Comparison of ENCODE assay signal across 22 cellular contexts in the genomic region with DNA sequence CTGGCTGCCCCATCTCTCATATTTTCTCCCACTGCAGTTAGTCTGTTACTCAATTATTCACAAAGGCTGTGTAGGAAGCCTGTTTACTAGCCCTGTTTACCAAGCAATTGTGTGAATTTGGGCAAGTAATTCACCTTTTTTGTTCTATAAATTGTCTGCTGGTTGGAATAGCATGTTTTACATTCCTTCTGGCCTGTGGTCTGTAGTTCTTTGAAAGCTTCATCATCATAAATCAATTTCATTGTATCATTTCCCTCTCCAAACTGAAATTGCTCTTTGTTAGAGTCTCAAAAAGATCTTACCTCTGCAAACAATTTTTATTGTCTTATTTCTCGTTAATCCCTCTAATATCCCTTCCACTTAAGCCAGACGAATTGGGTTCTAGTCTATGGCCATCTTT.
DNase-seq lines count a peak whose midpoint lies in the region; TF ChIP-seq lines count a peak whose summit lies in the region.
"Had no signal": no experiment of that assay in that cellular context is flagged by ENCODE, and none has a peak within 500 bp of the region (broad histone marks: within the 10 kb centered on the region; RNA-seq: fewer than 3 reads in every experiment).

No MANE protein-coding gene starts in this region.

- peak; percentile 22 for DNase-seq in SHP77 treated with DMSO at 0.1 percent for 48 hours (lab: John Stamatoyannopoulos, UW)
- DNase-seq in SHP77 (lab: John Stamatoyannopoulos, UW), result no peak
- peak; percentile 74 for DNase-seq in NCI-H2029 treated with DMSO at 0.1 percent for 48 hours (lab: John Stamatoyannopoulos, UW)
- peak; percentile 21 for DNase-seq in amniotic epithelial cell (ENCODE audit: low read depth)
- DNase-seq in renal cortical epithelial cell (ENCODE audit: low read depth), result peak; percentile 70
- DNase-seq in cortex of kidney (lab: John Stamatoyannopoulos, UW), result no peak
- no peak for DNase-seq in D341Med (ENCODE audit: low spot score)
- no peak for DNase-seq in nephron progenitor cell
- DNase-seq: activated CD4-positive, CD25-positive, alpha-beta regulatory T cell; activated CD8-positive, alpha-beta T cell treated with anti-CD3 and anti-CD28 coated beads for 36 hours; activated T-cell treated with anti-CD3 and anti-CD28 coated beads, Interleukin-2, amount 50 U/mL, for 48 hours; CD4-positive, CD25-positive, alpha-beta regulatory T cell; dermis blood vessel endothelial cell; DMS79; gastrocnemius medialis; left lung; NCI-H226; nucleus accumbens; Right ventricle myocardium superior; stimulated activated naive B cell treated with anti-CD40 and anti-IgM and Interleukin-4, amounts not matched to agents 10 μg/mL and 1 μg/mL and 100 μg/mL, for 72 hours; T-helper 2 cell had no signal

- H3K9me3 Mint-ChIP-seq in nephron progenitor cell, result no peaks in the 10 kb centered on the region

- peaks cover 6% of the 10 kb centered on the region for H3K4me1 Mint-ChIP-seq in nephron progenitor cell
- H3K4me1 Mint-ChIP-seq: activated naive CD4-positive, alpha-beta T cell treated with anti-CD3 and anti-CD28 coated beads, Interleukin-2, amount 50 U/mL, for 24 hours; CD4-positive, CD25-positive, alpha-beta regulatory T cell; stimulated activated naive B cell treated with anti-CD40 and anti-IgM and Interleukin-4, amounts not matched to agents 10 μg/mL and 1 μg/mL and 100 μg/mL, for 72 hours had no signal

- TF ChIP-seq CTCF in nephron progenitor cell (IDR thresholded peaks at IDR 0.05), result no peak

- H3K27me3 Mint-ChIP-seq in nephron progenitor cell (ENCODE audit: low read depth, poor library complexity), result no peaks in the 10 kb centered on the region
- H3K27me3 Mint-ChIP-seq: activated CD8-positive, alpha-beta T cell treated with anti-CD3 and anti-CD28 coated beads for 36 hours; activated naive CD4-positive, alpha-beta T cell treated with anti-CD3 and anti-CD28 coated beads, Interleukin-2, amount 50 U/mL, for 24 hours; CD4-positive, CD25-positive, alpha-beta regulatory T cell; stimulated activated naive B cell treated with anti-CD40 and anti-IgM and Interleukin-4, amounts not matched to agents 10 μg/mL and 1 μg/mL and 100 μg/mL, for 72 hours had no signal

- H3K36me3 Mint-ChIP-seq in nephron progenitor cell (ENCODE audit: low read depth), result no peaks in the 10 kb centered on the region
- H3K36me3 Mint-ChIP-seq: activated naive CD4-positive, alpha-beta T cell treated with anti-CD3 and anti-CD28 coated beads, Interleukin-2, amount 50 U/mL, for 24 hours; CD4-positive, CD25-positive, alpha-beta regulatory T cell; stimulated activated naive B cell treated with anti-CD40 and anti-IgM and Interleukin-4, amounts not matched to agents 10 μg/mL and 1 μg/mL and 100 μg/mL, for 72 hours had no signal

- no peak overlapping the region for H3K27ac Mint-ChIP-seq in nephron progenitor cell
- H3K27ac Mint-ChIP-seq: activated CD8-positive, alpha-beta T cell treated with anti-CD3 and anti-CD28 coated beads for 36 hours; activated naive CD4-positive, alpha-beta T cell treated with anti-CD3 and anti-CD28 coated beads, Interleukin-2, amount 50 U/mL, for 24 hours; CD4-positive, CD25-positive, alpha-beta regulatory T cell; stimulated activated naive B cell treated with anti-CD40 and anti-IgM and Interleukin-4, amounts not matched to agents 10 μg/mL and 1 μg/mL and 100 μg/mL, for 72 hours had no signal

- no peak overlapping the region for H3K4me3 Mint-ChIP-seq in nephron progenitor cell
- H3K4me3 Mint-ChIP-seq: activated CD8-positive, alpha-beta T cell treated with anti-CD3 and anti-CD28 coated beads for 36 hours; activated naive CD4-positive, alpha-beta T cell treated with anti-CD3 and anti-CD28 coated beads, Interleukin-2, amount 50 U/mL, for 24 hours; CD4-positive, CD25-positive, alpha-beta regulatory T cell; stimulated activated naive B cell treated with anti-CD40 and anti-IgM and Interleukin-4, amounts not matched to agents 10 μg/mL and 1 μg/mL and 100 μg/mL, for 72 hours had no signal

Comparison
In these comparisons a context has a peak if more than half of its experiments do, and no peak if none do; other contexts are left out.
1. DNase-seq: peak in SHP77 treated with DMSO at 0.1 percent for 48 hours (single experiment), NCI-H2029 treated with DMSO at 0.1 percent for 48 hours (single experiment), amniotic epithelial cell (single experiment) and renal cortical epithelial cell (single experiment); none in SHP77 (0 of 2), cortex of kidney (single experiment), D341Med (single experiment) and nephron progenitor cell (single experiment).